8 cellular contexts compared by ENCODE assay signal in the genomic region with DNA sequence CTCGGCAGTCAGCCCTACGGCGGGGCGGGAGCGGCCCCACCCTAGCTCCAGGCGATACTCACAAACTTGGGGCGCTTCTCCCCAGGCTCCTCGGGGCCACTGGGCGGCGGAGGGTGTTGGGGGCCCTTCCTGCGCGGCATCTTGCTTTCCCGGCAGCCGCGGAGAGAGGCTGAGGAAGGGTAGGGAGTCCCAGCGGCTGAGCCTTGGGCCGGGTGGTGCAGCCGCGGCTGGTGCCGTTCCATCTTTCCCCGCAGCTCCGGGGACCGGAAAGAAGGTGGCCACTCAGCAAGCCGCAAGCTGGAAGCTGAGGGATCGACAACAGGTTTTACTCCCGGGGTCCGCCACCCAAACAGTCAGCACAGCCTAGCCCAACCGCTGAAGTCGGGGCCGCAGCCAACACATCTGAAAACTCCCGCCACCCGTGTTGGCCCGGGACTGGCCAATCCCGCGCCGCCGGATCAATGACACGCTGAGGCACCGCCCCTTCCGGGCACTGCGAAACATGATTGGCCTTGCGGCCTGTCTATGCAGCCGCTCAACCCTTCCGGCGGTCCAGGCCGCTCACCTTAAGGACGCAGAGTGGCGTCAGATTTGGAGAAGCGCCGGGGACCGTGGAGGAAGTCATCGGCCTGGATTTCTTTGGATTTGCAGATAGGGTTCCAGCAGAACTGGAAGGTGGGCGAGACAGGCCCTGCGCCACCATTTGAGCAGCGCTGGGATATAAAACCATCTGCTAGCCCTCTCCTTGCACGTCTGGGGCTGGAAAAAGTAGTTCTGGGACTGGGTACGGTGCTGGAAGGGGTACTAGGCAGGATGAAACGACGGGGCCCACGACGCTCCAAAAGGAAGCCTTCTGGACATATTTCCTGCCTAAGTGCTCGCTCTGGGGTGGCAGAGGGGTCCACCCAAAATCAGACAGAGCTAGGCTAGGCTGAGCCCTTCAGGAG. TPM values are rescaled to one million over a fixed set of nuclear protein-coding genes. Genes with fewer than 3 reads are reported as not detected.
DNase-seq lines count a peak whose midpoint lies in the region; TF ChIP-seq lines count a peak whose summit lies in the region.

A gene with protein sequence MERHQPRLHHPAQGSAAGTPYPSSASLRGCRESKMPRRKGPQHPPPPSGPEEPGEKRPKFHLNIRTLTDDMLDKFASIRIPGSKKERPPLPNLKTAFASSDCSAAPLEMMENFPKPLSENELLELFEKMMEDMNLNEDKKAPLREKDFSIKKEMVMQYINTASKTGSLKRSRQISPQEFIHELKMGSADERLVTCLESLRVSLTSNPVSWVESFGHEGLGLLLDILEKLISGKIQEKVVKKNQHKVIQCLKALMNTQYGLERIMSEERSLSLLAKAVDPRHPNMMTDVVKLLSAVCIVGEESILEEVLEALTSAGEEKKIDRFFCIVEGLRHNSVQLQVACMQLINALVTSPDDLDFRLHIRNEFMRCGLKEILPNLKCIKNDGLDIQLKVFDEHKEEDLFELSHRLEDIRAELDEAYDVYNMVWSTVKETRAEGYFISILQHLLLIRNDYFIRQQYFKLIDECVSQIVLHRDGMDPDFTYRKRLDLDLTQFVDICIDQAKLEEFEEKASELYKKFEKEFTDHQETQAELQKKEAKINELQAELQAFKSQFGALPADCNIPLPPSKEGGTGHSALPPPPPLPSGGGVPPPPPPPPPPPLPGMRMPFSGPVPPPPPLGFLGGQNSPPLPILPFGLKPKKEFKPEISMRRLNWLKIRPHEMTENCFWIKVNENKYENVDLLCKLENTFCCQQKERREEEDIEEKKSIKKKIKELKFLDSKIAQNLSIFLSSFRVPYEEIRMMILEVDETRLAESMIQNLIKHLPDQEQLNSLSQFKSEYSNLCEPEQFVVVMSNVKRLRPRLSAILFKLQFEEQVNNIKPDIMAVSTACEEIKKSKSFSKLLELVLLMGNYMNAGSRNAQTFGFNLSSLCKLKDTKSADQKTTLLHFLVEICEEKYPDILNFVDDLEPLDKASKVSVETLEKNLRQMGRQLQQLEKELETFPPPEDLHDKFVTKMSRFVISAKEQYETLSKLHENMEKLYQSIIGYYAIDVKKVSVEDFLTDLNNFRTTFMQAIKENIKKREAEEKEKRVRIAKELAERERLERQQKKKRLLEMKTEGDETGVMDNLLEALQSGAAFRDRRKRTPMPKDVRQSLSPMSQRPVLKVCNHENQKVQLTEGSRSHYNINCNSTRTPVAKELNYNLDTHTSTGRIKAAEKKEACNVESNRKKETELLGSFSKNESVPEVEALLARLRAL (minus strand): TSS at position 404 of the 947 bp plus-strand sequence. CDS start 162 bp downstream, at position 242.

- H3K36me3 ChIP-seq in H7 (replicated peaks; ENCODE audit: control insufficient read depth, insufficient read depth, low read length) = peaks cover 3% of the 10 kb centered on the region

- peaks cover 6% of the 10 kb centered on the region for H3K9me3 Mint-ChIP-seq in nephron
- peaks cover 4% of the 10 kb centered on the region for H3K9me3 Mint-ChIP-seq in stimulated activated naive CD8-positive, alpha-beta T cell treated with anti-CD3 and anti-CD28 coated beads, Interleukin-15, Interleukin-2, amounts not matched to agents 100 ng/mL and 50 ng/mL, for 24 hours

- H3K27me3 Mint-ChIP-seq in nephron (ENCODE audit: low read depth) = no peaks in the 10 kb centered on the region
- H3K27me3 Mint-ChIP-seq in stimulated activated naive CD8-positive, alpha-beta T cell treated with anti-CD3 and anti-CD28 coated beads, Interleukin-15, Interleukin-2, amounts not matched to agents 100 ng/mL and 50 ng/mL, for 24 hours = peaks cover 7% of the 10 kb centered on the region

- no peaks in the 10 kb centered on the region for H3K27me3 ChIP-seq in H7 (ENCODE audit: control insufficient read depth, insufficient read depth, low read length)

- H3K4me3 ChIP-seq in H7 (ENCODE audit: insufficient read depth, low read depth, low read length) = peak within 1 kb of the TSS; percentile 85
- peak within 1 kb of the TSS; percentile 91 for H3K4me3 ChIP-seq in fibroblast of pulmonary artery (replicated peaks; ENCODE audit: low read depth, low read length)

- H3K36me3 Mint-ChIP-seq in nephron (ENCODE audit: low read depth) = peaks cover 7% of the 10 kb centered on the region
- H3K36me3 Mint-ChIP-seq in stimulated activated naive CD8-positive, alpha-beta T cell treated with anti-CD3 and anti-CD28 coated beads, Interleukin-15, Interleukin-2, amounts not matched to agents 100 ng/mL and 50 ng/mL, for 24 hours (ENCODE audit: low read depth) = peaks cover 11% of the 10 kb centered on the region

- peak within 1 kb of the TSS; percentile 93 to 96 (median 96) for H3K4me3 Mint-ChIP-seq in nephron
- peak within 1 kb of the TSS; percentile 94 for H3K4me3 Mint-ChIP-seq in stimulated activated naive CD8-positive, alpha-beta T cell treated with anti-CD3 and anti-CD28 coated beads, Interleukin-15, Interleukin-2, amounts not matched to agents 100 ng/mL and 50 ng/mL, for 24 hours

- TF ChIP-seq CTCF in fibroblast of pulmonary artery (IDR thresholded peaks at IDR 0.05; ENCODE audit: low read length, missing control alignments) (no peak), nephron (IDR thresholded peaks at IDR 0.05; ENCODE audit: unreplicated experiment in 3 of 3) (no peak)

- peak within 1 kb of the TSS; percentile 97 to 99 (median 99) for H3K27ac Mint-ChIP-seq in nephron
- H3K27ac Mint-ChIP-seq in stimulated activated naive CD8-positive, alpha-beta T cell treated with anti-CD3 and anti-CD28 coated beads, Interleukin-15, Interleukin-2, amounts not matched to agents 100 ng/mL and 50 ng/mL, for 24 hours = peak within 1 kb of the TSS; percentile 94

- H3K4me1 Mint-ChIP-seq in nephron = peaks cover 32% of the 10 kb centered on the region
- peaks cover 40% of the 10 kb centered on the region for H3K4me1 Mint-ChIP-seq in stimulated activated naive CD8-positive, alpha-beta T cell treated with anti-CD3 and anti-CD28 coated beads, Interleukin-15, Interleukin-2, amounts not matched to agents 100 ng/mL and 50 ng/mL, for 24 hours (ENCODE audit: low read depth)

- DNase-seq in ELR (ENCODE audit: low read depth) (peak; percentile 97), H7 (peak; percentile 92), M059J (ENCODE audit: low read depth) (peak; percentile 93), SHP77 (lab: John Stamatoyannopoulos, UW) (peak; percentile 88 to 93), fibroblast of pulmonary artery (ENCODE audit: low read depth) (peak; percentile 96)
- DNase-seq in activated effector memory CD4-positive, alpha-beta T cell treated with Interleukin-2 at 50 U/mL for 16 hours = peak; percentile 88

RNA-seq across cellular contexts. Expression of the gene that starts here (rescaled TPM):
- 15.4 and 19.4 TPM in 2 replicates for total RNA-seq in H7 (2014; rRNA removed; shearing (Covaris generic))
- total RNA-seq in M059J (2014; rRNA removed; shearing (Covaris generic)) = 7.3 and 17.2 TPM in 2 replicates

Comparison
In these comparisons a context has a peak if more than half of its experiments do, and no peak if none do; other contexts are left out.
1. Peak in every context shown above with its lines: DNase-seq and H3K4me3 ChIP-seq.